11 cellular contexts compared by ENCODE assay signal in the genomic region with DNA sequence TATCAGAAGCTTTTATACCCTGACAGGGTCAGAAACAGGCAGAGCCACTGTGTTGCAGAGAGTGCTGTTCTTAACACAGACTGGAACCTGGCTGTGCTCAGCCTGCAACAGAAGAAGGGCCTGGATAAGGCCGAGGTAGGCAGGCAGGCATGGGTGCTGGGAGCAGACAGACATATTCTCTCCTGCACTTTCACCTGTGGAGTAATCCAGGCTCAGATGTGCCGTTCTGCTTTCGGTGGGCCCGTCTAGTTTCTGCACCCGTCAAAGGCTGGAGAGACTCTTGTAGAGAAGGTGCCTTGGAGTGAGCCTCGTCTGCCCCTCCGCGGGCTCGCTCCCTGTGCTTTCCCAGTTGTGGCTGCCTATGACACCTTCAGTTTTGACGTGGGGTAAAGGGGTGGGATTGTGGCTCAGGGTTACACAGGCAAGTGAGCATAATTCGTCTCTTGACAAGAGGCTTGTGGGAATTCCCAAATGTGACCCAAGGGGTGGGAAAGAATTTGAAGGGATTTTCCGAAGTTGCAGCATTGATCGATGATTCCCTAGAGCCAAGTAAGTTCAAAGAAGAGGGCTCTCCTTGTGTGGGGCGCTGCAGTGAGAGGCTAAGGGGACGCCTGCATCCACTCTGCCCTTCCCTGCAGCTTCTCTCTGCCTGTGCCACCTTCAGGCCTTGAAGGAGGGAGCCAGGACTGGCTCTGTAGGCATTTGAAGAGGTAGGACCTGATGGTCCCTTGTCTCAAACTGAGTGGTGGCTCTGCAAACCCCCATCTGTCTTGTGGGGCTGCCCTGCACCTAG. TPM values are rescaled to one million over a fixed set of nuclear protein-coding genes. Genes with fewer than 3 reads are reported as not detected.
DNase-seq lines count a peak whose midpoint lies in the region; ATAC-seq and TF ChIP-seq lines count a peak whose summit lies in the region.
"Had no signal": no experiment of that assay in that cellular context is flagged by ENCODE, and none has a peak within 500 bp of the region (broad histone marks: within the 10 kb centered on the region; RNA-seq: fewer than 3 reads in every experiment).

No MANE protein-coding gene starts in this region.

- no peak overlapping the region for H3K23ac ChIP-seq in H9 (ENCODE audit: insufficient read length, low read depth, low read length)

- no peak overlapping the region for H3K27ac ChIP-seq in H9 (ENCODE audit: insufficient read length, low read depth, low read length)
- no peak overlapping the region for H3K27ac ChIP-seq in neural progenitor cell
- H3K27ac ChIP-seq: brain microvascular endothelial cell, uterus had no signal

- no peak overlapping the region for H4K8ac ChIP-seq in H9 (replicated peaks; ENCODE audit: insufficient read length, low read depth, low read length)

- H3K4me3 Mint-ChIP-seq in H9 (no peak overlapping the region), neural progenitor cell (peak overlapping the region; percentile 23)
- H3K4me3 Mint-ChIP-seq in central memory CD8-positive, alpha-beta T cell = no peak overlapping the region
- H3K4me3 Mint-ChIP-seq: activated T-cell treated with anti-CD3 and anti-CD28 coated beads, Interleukin-2, amount 50 U/mL, for 72 hours had no signal

- H3K9ac ChIP-seq in H9 (ENCODE audit: extremely low read depth, insufficient read length, low read length) (no peak overlapping the region), neural progenitor cell (no peak overlapping the region)

- H3K9me3 Mint-ChIP-seq in H9 = no peaks in the 10 kb centered on the region
- no peaks in the 10 kb centered on the region for H3K9me3 Mint-ChIP-seq in central memory CD8-positive, alpha-beta T cell
- no peaks in the 10 kb centered on the region for H3K9me3 Mint-ChIP-seq in neural progenitor cell
- H3K9me3 Mint-ChIP-seq: activated T-cell treated with anti-CD3 and anti-CD28 coated beads, Interleukin-2, amount 50 U/mL, for 72 hours had no signal

- H3K4me1 Mint-ChIP-seq in H9 (peaks cover 18 to 20% of the 10 kb centered on the region in 2 experiments), neural progenitor cell (peaks cover 33% of the 10 kb centered on the region)
- peaks cover 11% of the 10 kb centered on the region for H3K4me1 Mint-ChIP-seq in central memory CD8-positive, alpha-beta T cell

- no peak overlapping the region for H3K56ac ChIP-seq in H9 (ENCODE audit: insufficient read length, low read depth, low read length)

- H2BK20ac ChIP-seq in H9 (ENCODE audit: low read depth, low read length, poor library complexity, severe bottlenecking) = no peak overlapping the region

- no peak overlapping the region for H2BK15ac ChIP-seq in H9 (ENCODE audit: low read depth, low read length)

- no peak overlapping the region for H3K18ac ChIP-seq in H9 (ENCODE audit: insufficient read length, low read depth, low read length)

- H3K36me3 ChIP-seq in neural progenitor cell = no peaks in the 10 kb centered on the region
- H3K36me3 ChIP-seq: brain microvascular endothelial cell, uterus had no signal

- H3K27ac Mint-ChIP-seq in H9 = peak overlapping the region; percentile 14 to 47 (median 39); a peak in 4 of 7 replicates
- peak overlapping the region; percentile 25 for H3K27ac Mint-ChIP-seq in central memory CD8-positive, alpha-beta T cell (ENCODE audit: low read depth)
- H3K27ac Mint-ChIP-seq in neural progenitor cell = no peak overlapping the region
- H3K27ac Mint-ChIP-seq: activated T-cell treated with anti-CD3 and anti-CD28 coated beads, Interleukin-2, amount 50 U/mL, for 72 hours had no signal

- H3K14ac ChIP-seq in H9 (ENCODE audit: insufficient read depth, low read length) = 0 out of 2 replicates have a peak overlapping the region, but pooled peaks have one; percentile 28

- no peak overlapping the region for H2BK5ac ChIP-seq in H9 (ENCODE audit: insufficient read length, low read length)

- H4K5ac ChIP-seq in H9 (ENCODE audit: insufficient read length, low read depth, low read length) = no peak overlapping the region

- H3K27me3 ChIP-seq in H9 (ENCODE audit: insufficient read depth, low read length) (no peaks in the 10 kb centered on the region), neural progenitor cell (no peaks in the 10 kb centered on the region)
- H3K27me3 ChIP-seq: brain microvascular endothelial cell, MG63, uterus had no signal

- DNase-seq in H9 (no peak), neural progenitor cell (ENCODE audit: low spot score) (no peak), GF-D8 (lab: John Stamatoyannopoulos, UW) (no peak), HUDEP-2 (lab: John Stamatoyannopoulos, UW; ENCODE audit: unreplicated experiment in 76 of 76) (no peak)
- no peak for DNase-seq in central memory CD8-positive, alpha-beta T cell (ENCODE audit: low spot score in 2 of 2)
- DNase-seq: activated T-cell treated with anti-CD3 and anti-CD28 coated beads, Interleukin-2, amount 50 U/mL, for 72 hours; brain microvascular endothelial cell; C1 segment of cervical spinal cord; MG63 had no signal

- H2BK12ac ChIP-seq in H9 (ENCODE audit: insufficient read length, low read depth, low read length) = no peak overlapping the region

- H2AK5ac ChIP-seq in H9 (ENCODE audit: insufficient read length, low read length) = no peak overlapping the region

- no peaks in the 10 kb centered on the region; the same call in 1 of the 2 replicates for H3K4me1 ChIP-seq in H9 (ENCODE audit: insufficient read depth, low read length)
- peaks cover 24% of the 10 kb centered on the region for H3K4me1 ChIP-seq in neural progenitor cell
- H3K4me1 ChIP-seq: uterus had no signal

- no peaks in the 10 kb centered on the region for H3K79me1 ChIP-seq in H9 (ENCODE audit: insufficient read depth, low read depth, low read length, poor library complexity, severe bottlenecking)

- no peaks in the 10 kb centered on the region for H3K27me3 Mint-ChIP-seq in H9 (ENCODE audit: low read depth)
- H3K27me3 Mint-ChIP-seq in central memory CD8-positive, alpha-beta T cell = no peaks in the 10 kb centered on the region
- peaks cover 7% of the 10 kb centered on the region for H3K27me3 Mint-ChIP-seq in neural progenitor cell (ENCODE audit: insufficient read depth, low read depth)

- no peaks in the 10 kb centered on the region for H3K79me2 ChIP-seq in H9 (ENCODE audit: insufficient read depth, low read length)
- no peaks in the 10 kb centered on the region for H3K79me2 ChIP-seq in neural progenitor cell (ENCODE audit: low read depth)

- H3K4me2 ChIP-seq in H9 (ENCODE audit: insufficient read depth, insufficient read length, low read length) (no peak overlapping the region), neural progenitor cell (peak overlapping the region; percentile 58)

- H3K4me3 ChIP-seq in neural progenitor cell = no peak overlapping the region
- H3K4me3 ChIP-seq: MG63, uterus had no signal

- no peaks in the 10 kb centered on the region for H3K23me2 ChIP-seq in H9 (ENCODE audit: insufficient read length, low read depth, low read length, poor library complexity, severe bottlenecking)

- no peak overlapping the region for H2AFZ ChIP-seq in H9 (ENCODE audit: low read length)
- H2AFZ ChIP-seq in neural progenitor cell (replicated peaks) = no peak overlapping the region

- H3K36me3 Mint-ChIP-seq in H9 (ENCODE audit: insufficient read depth in 1 of 3, low read depth in 3 of 3) (peaks cover 17 to 57% (median 46%) of the 10 kb centered on the region in 3 experiments; a peak in 6 of 7 replicates), neural progenitor cell (peaks cover 23% of the 10 kb centered on the region)
- peaks cover 26% of the 10 kb centered on the region for H3K36me3 Mint-ChIP-seq in central memory CD8-positive, alpha-beta T cell (ENCODE audit: insufficient read depth)

- TF ChIP-seq CTCF in H9 (conservative IDR thresholded peaks at IDR 0.05) = no peak
- no peak for TF ChIP-seq CTCF in neural progenitor cell (IDR thresholded peaks at IDR 0.05)

- H3K9me3 ChIP-seq in H9 (ENCODE audit: control insufficient read depth, low read depth, low read length) (no peaks in the 10 kb centered on the region), neural progenitor cell (ENCODE audit: low read depth) (no peaks in the 10 kb centered on the region)
- H3K9me3 ChIP-seq: MG63, uterus had no signal

- peaks cover 3% of the 10 kb centered on the region for H4K20me1 ChIP-seq in H9 (ENCODE audit: control insufficient read depth, insufficient read depth, insufficient read length)
- peaks cover 24% of the 10 kb centered on the region for H4K20me1 ChIP-seq in neural progenitor cell (ENCODE audit: low read depth)

- no peak for ATAC-seq in central memory CD8-positive, alpha-beta T cell (replicated peaks; ENCODE audit: extremely low read depth, poor library complexity, severe bottlenecking)
- ATAC-seq in GM19455 (IDR thresholded peaks at IDR 0.05; ENCODE audit: unreplicated experiment) = no peak
- ATAC-seq: activated T-cell treated with anti-CD3 and anti-CD28 coated beads, Interleukin-2, amount 50 U/mL, for 72 hours had no signal

- H2BK120ac ChIP-seq in H9 (ENCODE audit: low read depth, low read length, poor library complexity, severe bottlenecking) = no peak overlapping the region

- WGBS in H9 (ENCODE audit: extremely low coverage, insufficient read length, low lambda C conversion rate) = no CpG with 5 or more reads among the region's 15 CpGs

- H3T11ph ChIP-seq in H9 (ENCODE audit: low read length) = no peak overlapping the region

- H4K91ac ChIP-seq in H9 (ENCODE audit: insufficient read length, low read depth, low read length) = no peak overlapping the region

- H3K4ac ChIP-seq in H9 (ENCODE audit: low read depth, low read length) = no peak overlapping the region

- H3F3A ChIP-seq in neural progenitor cell (ENCODE audit: low read depth) = peaks cover 8% of the 10 kb centered on the region

RNA-seq across cellular contexts. Expression of a gene that starts 16.2 kb away (rescaled TPM):
- 12.2 and 13.6 TPM in 2 replicates for total RNA-seq in H9 (2021)
- total RNA-seq in neural progenitor cell (ENCODE audit: low replicate concordance) = 13.0 and 17.9 TPM in 2 replicates

RNA-seq across cellular contexts. Expression of a gene that starts 35.4 kb away (rescaled TPM):
- total RNA-seq in H9 (2021) (24.4 and 27.7 TPM in 2 replicates), neural progenitor cell (ENCODE audit: low replicate concordance) (18.6 and 20.7 TPM in 2 replicates)

RNA-seq across cellular contexts. Expression of a gene that starts 56.4 kb away (rescaled TPM):
- total RNA-seq in H9 (2021) (7.0 and 7.3 TPM in 2 replicates), neural progenitor cell (ENCODE audit: low replicate concordance) (4.6 and 5.3 TPM in 2 replicates)
